Comparison of ENCODE assay signal across 8 cellular contexts in the genomic region with DNA sequence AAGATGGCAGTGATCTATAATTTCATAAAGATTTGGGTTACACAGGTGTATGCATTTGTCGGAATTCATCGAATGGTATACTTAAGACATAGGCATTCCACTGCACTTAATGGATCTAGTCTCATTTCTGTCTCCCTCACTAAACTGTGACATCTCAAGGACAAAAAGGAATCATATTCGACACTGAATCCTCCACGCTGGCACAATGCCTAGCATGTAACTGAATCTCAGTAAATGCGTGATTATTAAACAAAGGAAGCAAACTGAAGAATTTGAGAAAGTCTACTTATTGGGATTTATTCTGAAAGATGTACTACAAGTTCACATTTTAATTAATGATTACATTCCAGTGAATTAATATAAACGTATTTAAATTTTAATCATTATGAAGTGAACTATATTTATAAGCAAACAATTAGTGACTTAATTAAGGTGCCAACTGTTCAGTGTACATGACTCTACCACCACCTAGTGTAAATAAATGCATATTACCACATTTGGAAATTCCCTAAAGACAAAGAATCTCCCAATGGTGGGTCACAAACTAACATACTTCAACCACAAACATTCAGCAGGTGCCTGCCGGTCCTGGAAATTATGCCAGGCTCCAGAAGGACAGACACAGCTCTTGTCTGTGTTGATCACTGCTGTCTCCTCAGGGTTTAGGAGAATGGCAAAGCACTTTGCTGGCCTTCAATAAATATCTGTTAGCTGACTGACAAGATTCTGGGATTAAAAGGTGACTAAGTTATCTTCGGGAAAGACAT. TPM values are rescaled to one million over a fixed set of nuclear protein-coding genes. Genes with fewer than 3 reads are reported as not detected.
DNase-seq lines count a peak whose midpoint lies in the region; ATAC-seq and TF ChIP-seq lines count a peak whose summit lies in the region.

No MANE protein-coding gene starts in this region.

- DNase-seq in AG08396 (ENCODE audit: low spot score), result peak; percentile 27
- peak; percentile 92 for DNase-seq in NCI-H2029 treated with DMSO at 0.1 percent for 48 hours (lab: John Stamatoyannopoulos, UW)
- DNase-seq in WTC11 (ENCODE audit: low spot score), result no peak
- DNase-seq in iris pigment epithelial cell (ENCODE audit: low read depth), result peak; percentile 32
- no peak for DNase-seq in type B pancreatic cell (ENCODE audit: extremely low spot score, unreplicated experiment)
- no peak for DNase-seq in SK-N-DZ (ENCODE audit: low spot score)

- CTCF ChIA-PET in WTC11 (lab: Charles Lee), result no interaction called here

- H3K4me1 Mint-ChIP-seq in WTC11, result peaks cover 9% of the 10 kb centered on the region
- peaks cover 7% of the 10 kb centered on the region for H3K4me1 Mint-ChIP-seq in type B pancreatic cell (ENCODE audit: unreplicated experiment)

- TF ChIP-seq CTCF in WTC11 (IDR thresholded peaks at IDR 0.05), result peak; percentile 50
- TF ChIP-seq CTCF in type B pancreatic cell (conservative IDR thresholded peaks at IDR 0.05), result peak; percentile 84

- H3K9me3 Mint-ChIP-seq in WTC11 (peaks cover 9% of the 10 kb centered on the region), type B pancreatic cell (no peaks in the 10 kb centered on the region)

- H3K27ac Mint-ChIP-seq in WTC11 (no peak overlapping the region), type B pancreatic cell (no peak overlapping the region)

- H3K4me3 Mint-ChIP-seq in WTC11, result no peak overlapping the region
- no peak overlapping the region for H3K4me3 Mint-ChIP-seq in type B pancreatic cell

- ATAC-seq in GM18502 (IDR thresholded peaks at IDR 0.05; ENCODE audit: poor library complexity, unreplicated experiment) (peak; percentile 56), WTC11 (peak; percentile 30; the same call in 1 of the 2 replicates), HG03045 (IDR thresholded peaks at IDR 0.05; ENCODE audit: unreplicated experiment) (no peak)

- H3K36me3 Mint-ChIP-seq in WTC11, result peaks cover 3% of the 10 kb centered on the region
- H3K36me3 Mint-ChIP-seq in type B pancreatic cell, result no peaks in the 10 kb centered on the region

- POLR2A ChIA-PET in WTC11 (lab: Charles Lee), result no interaction called here

- no peaks in the 10 kb centered on the region for H3K27me3 Mint-ChIP-seq in WTC11 (ENCODE audit: low read depth)
- H3K27me3 Mint-ChIP-seq in type B pancreatic cell, result peaks cover 12% of the 10 kb centered on the region

TF ChIP-seq in WTC11, 78 proteins besides CTCF, POLR2A, EP300 and RAD21:
- TF ChIP-seq, protein P1, sequence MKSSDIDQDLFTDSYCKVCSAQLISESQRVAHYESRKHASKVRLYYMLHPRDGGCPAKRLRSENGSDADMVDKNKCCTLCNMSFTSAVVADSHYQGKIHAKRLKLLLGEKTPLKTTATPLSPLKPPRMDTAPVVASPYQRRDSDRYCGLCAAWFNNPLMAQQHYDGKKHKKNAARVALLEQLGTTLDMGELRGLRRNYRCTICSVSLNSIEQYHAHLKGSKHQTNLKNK (CRISPR knock-in tag; IDR thresholded peaks at IDR 0.05), result no peak
- no peak for TF ChIP-seq CREB1 (CRISPR knock-in tag; IDR thresholded peaks at IDR 0.05)
- TF ChIP-seq HMGA2 (CRISPR knock-in tag; IDR thresholded peaks at IDR 0.05), result no peak
- TF ChIP-seq ARID4B (CRISPR knock-in tag; IDR thresholded peaks at IDR 0.05; ENCODE audit: borderline replicate concordance), result no peak
- no peak for TF ChIP-seq JUN (CRISPR knock-in tag; IDR thresholded peaks at IDR 0.05)
- no peak for TF ChIP-seq ATF1 (CRISPR knock-in tag; IDR thresholded peaks at IDR 0.05)
- no peak for TF ChIP-seq PRDM15 (CRISPR knock-in tag; IDR thresholded peaks at IDR 0.05)
- no peak for TF ChIP-seq ZNF416 (CRISPR knock-in tag; IDR thresholded peaks at IDR 0.05)
- no peak for TF ChIP-seq OVOL2 (CRISPR knock-in tag; IDR thresholded peaks at IDR 0.05; ENCODE audit: borderline replicate concordance)
- TF ChIP-seq, protein P2, sequence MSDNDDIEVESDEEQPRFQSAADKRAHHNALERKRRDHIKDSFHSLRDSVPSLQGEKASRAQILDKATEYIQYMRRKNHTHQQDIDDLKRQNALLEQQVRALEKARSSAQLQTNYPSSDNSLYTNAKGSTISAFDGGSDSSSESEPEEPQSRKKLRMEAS (CRISPR knock-in tag; IDR thresholded peaks at IDR 0.05), result no peak
- TF ChIP-seq RELA (CRISPR knock-in tag; IDR thresholded peaks at IDR 0.05; ENCODE audit: borderline replicate concordance), result no peak
TF ChIP-seq in WTC11: peak in this region for 0.

RNA-seq across cellular contexts. Expression of gene SMYD3, which starts 56.4 kb away (rescaled TPM):
- 21.4 to 31.9 TPM (median 30.9 TPM) in 3 replicates for total RNA-seq in WTC11 (2021)
- 14.9 and 19.4 TPM in 2 replicates for total RNA-seq in type B pancreatic cell (ENCODE audit: low replicate concordance)
- polyA plus RNA-seq in SK-N-DZ (2014; cell fraction: cytosol; rRNA removed), result 30.5 and 39.5 TPM in 2 replicates
- polyA plus RNA-seq in SK-N-DZ (2014; cell fraction: nucleus; rRNA removed), result 17.7 and 22.1 TPM in 2 replicates

Comparison
In these comparisons a context has a peak if more than half of its experiments do, and no peak if none do; other contexts are left out.
1. DNase-seq: peak in AG08396 (single experiment), NCI-H2029 treated with DMSO at 0.1 percent for 48 hours (single experiment) and iris pigment epithelial cell (single experiment); none in WTC11 (single experiment), type B pancreatic cell (single experiment) and SK-N-DZ (single experiment).